In the genomic region with DNA sequence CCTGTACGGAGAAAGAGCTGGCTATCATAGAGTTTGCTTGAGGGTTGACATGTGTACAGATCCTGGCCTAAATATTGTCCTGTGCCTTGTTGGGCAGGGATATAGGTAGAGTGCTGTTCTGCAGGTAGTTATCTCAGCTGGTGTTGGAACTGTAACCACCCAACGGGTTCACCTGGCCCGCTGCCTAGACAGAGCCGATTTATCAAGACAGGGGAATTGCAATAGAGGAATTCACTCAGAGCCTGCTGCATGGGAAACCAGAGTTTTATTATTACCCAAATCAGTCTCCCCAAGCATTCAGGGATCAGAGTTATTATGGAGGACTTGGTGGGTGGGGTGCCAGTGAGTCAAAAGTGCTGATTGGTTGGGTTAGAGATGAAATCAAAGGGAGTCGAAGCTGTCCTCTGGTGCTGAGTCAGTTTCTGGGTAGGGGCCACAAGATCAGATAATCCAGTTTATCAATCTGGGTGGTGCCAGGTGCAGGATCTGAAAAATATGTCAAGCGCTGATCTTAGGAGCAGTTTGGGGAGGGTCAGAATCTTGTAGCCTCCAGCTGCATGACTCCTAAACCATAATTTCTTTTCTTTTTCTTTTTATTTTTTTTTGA, we compare ENCODE assay signal across 20 cellular contexts.
"Had no signal": no experiment of that assay in that cellular context is flagged by ENCODE, and none has a peak within 500 bp of the region (broad histone marks: within the 10 kb centered on the region; RNA-seq: fewer than 3 reads in every experiment).

No MANE protein-coding gene starts in this region.

- DNase-seq: activated CD4-positive, alpha-beta T cell treated with anti-CD3 and anti-CD28 coated beads for 1 hour; activated CD4-positive, alpha-beta T cell treated with anti-CD3 and anti-CD28 coated beads, Interleukin-2, amount 10 ng/mL, durations not matched to agents 7 days and 5 days; activated CD8-positive, alpha-beta T cell treated with anti-CD3 and anti-CD28 coated beads for 36 hours; activated T-cell treated with anti-CD3 and anti-CD28 coated beads, Interleukin-2, amount 50 U/mL, for 4 hours; cerebellar nuclear complex; dorsolateral prefrontal cortex; effector memory CD4-positive, alpha-beta T cell; gastrocnemius medialis; glutamatergic neuron; islet precursor cell; naive thymus-derived CD8-positive, alpha-beta T cell; nucleus accumbens; right cardiac atrium; stimulated activated CD4-positive, alpha-beta T cell treated with anti-CD3 and anti-CD28 coated beads, Interleukin-12 subunit alpha, Interleukin-12 subunit beta, amount 100 ng/mL, for 4 hours; stimulated activated CD4-positive, alpha-beta T cell treated with anti-CD3 and anti-CD28 coated beads, Interleukin-4, amount 100 ng/mL, for 1 hour; stimulated activated naive CD8-positive, alpha-beta T cell treated with anti-CD3 and anti-CD28 coated beads, Interleukin-15, Interleukin-2, amounts not matched to agents 100 U/mL and 50 U/mL, for 24 hours; upper lobe of right lung had no signal

- ATAC-seq: activated CD8-positive, alpha-beta T cell treated with anti-CD3 and anti-CD28 coated beads for 36 hours; activated T-helper 17 cell treated with anti-CD3 and anti-CD28 coated beads, Interleukin-2, amount 50 U/mL, for 72 hours; gastrocnemius medialis; naive thymus-derived CD8-positive, alpha-beta T cell; right cardiac atrium; stimulated activated naive CD8-positive, alpha-beta T cell treated with anti-CD3 and anti-CD28 coated beads, Interleukin-15, Interleukin-2, amounts not matched to agents 100 U/mL and 50 U/mL, for 24 hours; upper lobe of right lung; WTC11 had no signal

- H3K4me3 ChIP-seq: coronary artery, dorsolateral prefrontal cortex, gastrocnemius medialis, upper lobe of right lung had no signal

- H3K9me3 ChIP-seq: gastrocnemius medialis, upper lobe of right lung had no signal

- H3K27ac ChIP-seq: coronary artery, dorsolateral prefrontal cortex, gastrocnemius medialis, upper lobe of right lung had no signal

- H3K4me1 ChIP-seq: gastrocnemius medialis, upper lobe of right lung had no signal

- H3K36me3 ChIP-seq: gastrocnemius medialis, upper lobe of right lung had no signal

- H3K27me3 ChIP-seq: gastrocnemius medialis, upper lobe of right lung had no signal
